In genomic region chr6:3001773-3002293, GRCh38 we compare ENCODE assay signal across 8 cellular contexts. TPM values are rescaled to one million over a fixed set of nuclear protein-coding genes. Genes with fewer than 3 reads are reported as not detected.
DNase-seq lines count a peak whose midpoint lies in the region; ATAC-seq, FAIRE-seq and TF ChIP-seq lines count a peak whose summit lies in the region.

No MANE protein-coding gene starts in this region.

- H4K20me1 ChIP-seq in H1 (replicated peaks in 1 of 2; ENCODE audit: control insufficient read depth in 1 of 2, insufficient read depth in 2 of 2, low read length in 2 of 2) = peaks cover 0 to 2% of the 10 kb centered on the region in 2 experiments

- POLR2A ChIA-PET in H1 (lab: Charles Lee; ENCODE audit: partially characterized antibody) = interaction anchor here (1.0 to 4.5 kb wide), 10 partner anchors 9 to 130 kb away, joined by 3 to 47 read pairs (median 8); no protein-coding TSS in a partner anchor

- no peak overlapping the region for H3K14ac ChIP-seq in H1 (ENCODE audit: insufficient read length)

- H3K9me3 ChIP-seq in SJSA1 (replicated peaks) (no peaks in the 10 kb centered on the region; the same call in 1 of the 2 replicates), H1 (ENCODE audit: insufficient read depth in 2 of 2, low read depth in 1 of 2, low read length in 1 of 2) (no peaks in the 10 kb centered on the region)

- peak; percentile 51 for DNase-seq in activated CD8-positive, alpha-beta memory T cell treated with anti-CD3 and anti-CD28 coated beads, Interleukin-2, amount 10 ng/mL, durations not matched to agents 7 days and 5 days
- DNase-seq in activated CD8-positive, alpha-beta memory T cell treated with anti-CD3 and anti-CD28 coated beads for 24 hours = no peak
- DNase-seq in HT1080 (ENCODE audit: low read depth) (peak; percentile 72), SJSA1 (ENCODE audit: low read depth in 1 of 2, low spot score in 2 of 2) (peak; percentile 70 to 83), H1 (ENCODE audit: low read depth in 1 of 2, low spot score in 2 of 2) (no peak), natural killer cell (no peak)
- no peak for DNase-seq in stimulated activated CD8-positive, alpha-beta memory T cell treated with anti-CD3 and anti-CD28 coated beads, Interleukin-4, amount 100 ng/mL, for 48 hours

- H4K5ac ChIP-seq in H1 (ENCODE audit: insufficient read length, low read depth, low read length) = no peak overlapping the region

- H4K8ac ChIP-seq in H1 (ENCODE audit: extremely low read depth, insufficient read depth, low read length) = no peak overlapping the region

- H3K4me1 ChIP-seq in SJSA1 (replicated peaks) = peaks cover 19% of the 10 kb centered on the region
- peaks cover 0 to 9% (median 1%) of the 10 kb centered on the region in 4 experiments; a peak in 4 of 7 replicates for H3K4me1 ChIP-seq in H1 (replicated peaks in 1 of 4; ENCODE audit: control insufficient read depth in 3 of 4, insufficient read depth in 4 of 4, low read length in 3 of 4)

- intact Hi-C loops in natural killer cell (cut with micrococcal nuclease) = no loop called here

- H3K4me1 Mint-ChIP-seq in activated CD8-positive, alpha-beta memory T cell treated with anti-CD3 and anti-CD28 coated beads, Interleukin-2, amount 10 ng/mL, durations not matched to agents 7 days and 5 days = peaks cover 32% of the 10 kb centered on the region
- peaks cover 21 to 41% of the 10 kb centered on the region in 2 donors for H3K4me1 Mint-ChIP-seq in natural killer cell

- H3K23ac ChIP-seq in H1 (ENCODE audit: insufficient read length) = no peak overlapping the region

- H3K27me3 ChIP-seq in SJSA1 (replicated peaks) (no peaks in the 10 kb centered on the region), H1 (replicated peaks in 1 of 4; ENCODE audit: control insufficient read depth in 3 of 4, extremely low read depth in 1 of 4, insufficient read depth in 3 of 4, low read length in 3 of 4) (no peaks in the 10 kb centered on the region)

- TF ChIP-seq CTCF in H1 (IDR thresholded peaks at IDR 0.05; ENCODE audit: control extremely low read depth in 1 of 3, insufficient read depth in 1 of 3, low read depth in 1 of 3, low read length in 3 of 3) (peak in 2 of 3 experiments; percentile 42 to 67; a peak in 2 of 4 replicates), natural killer cell (IDR thresholded peaks at IDR 0.05) (peak; percentile 60)

- 57% methylated on average over 2 of the region's 2 CpGs; no CpG with 5 or more reads in 1 of the 2 experiments for WGBS in H1 (ENCODE audit: extremely low coverage in 1 of 2, insufficient coverage in 1 of 2, insufficient read length in 1 of 2, insufficient replicate concordance in 2 of 2, low coverage in 1 of 2, low lambda C conversion rate in 2 of 2, missing lambda C conversion rate in 1 of 2), 2 experiments

- H2AK5ac ChIP-seq in H1 (ENCODE audit: low read depth, low read length) = no peak overlapping the region

- TF ChIP-seq POLR2A in H1 (IDR thresholded peaks at IDR 0.05; ENCODE audit: control extremely low read depth in 1 of 2, low read depth in 2 of 2, low read length in 2 of 2) = no peak

- H3K36me3 ChIP-seq in SJSA1 (peaks cover 19% of the 10 kb centered on the region), H1 (ENCODE audit: control insufficient read depth in 2 of 4, insufficient read depth in 4 of 4, low read length in 3 of 4) (peaks cover 0 to 13% (median 9%) of the 10 kb centered on the region in 4 experiments; a peak in 3 of 8 replicates)

- H3K23me2 ChIP-seq in H1 (ENCODE audit: low read depth, low read length) = peaks cover 11% of the 10 kb centered on the region

- peaks cover 0 to 11% of the 10 kb centered on the region in 2 experiments; a peak in 1 of 4 replicates for H3K79me2 ChIP-seq in H1 (ENCODE audit: control insufficient read depth in 1 of 2, insufficient read depth in 2 of 2, low read length in 2 of 2)

- peak; percentile 8 for ATAC-seq in activated CD8-positive, alpha-beta memory T cell treated with anti-CD3 and anti-CD28 coated beads, Interleukin-2, amount 10 ng/mL, durations not matched to agents 7 days and 5 days
- peak in 1 of 3 donors; percentile 16 for ATAC-seq in natural killer cell
- no peak for ATAC-seq in GM21515 (IDR thresholded peaks at IDR 0.05; ENCODE audit: unreplicated experiment)

- TF ChIP-seq EP300 in H1 (IDR thresholded peaks at IDR 0.05; ENCODE audit: borderline replicate concordance in 1 of 2, low read depth in 2 of 2, low read length in 2 of 2) = no peak

- H3K27me3 Mint-ChIP-seq in activated CD8-positive, alpha-beta memory T cell treated with anti-CD3 and anti-CD28 coated beads, Interleukin-2, amount 10 ng/mL, durations not matched to agents 7 days and 5 days = no peaks in the 10 kb centered on the region
- no peaks in the 10 kb centered on the region for H3K27me3 Mint-ChIP-seq in natural killer cell (ENCODE audit: low read depth in 2 of 2)

- H2BK120ac ChIP-seq in H1 (replicated peaks; ENCODE audit: low read depth, low read length) = no peak overlapping the region

- H2BK5ac ChIP-seq in H1 (ENCODE audit: low read depth, low read length) = no peak overlapping the region

- peak overlapping the region; percentile 59 for H3K27ac Mint-ChIP-seq in activated CD8-positive, alpha-beta memory T cell treated with anti-CD3 and anti-CD28 coated beads, Interleukin-2, amount 10 ng/mL, durations not matched to agents 7 days and 5 days
- H3K27ac Mint-ChIP-seq in natural killer cell = peak overlapping the region; percentile 45 to 63

- no peak overlapping the region for H3K56ac ChIP-seq in H1 (replicated peaks; ENCODE audit: insufficient read length, low read depth, low read length)

- H3K9ac ChIP-seq in H1 (replicated peaks in 1 of 4; ENCODE audit: extremely low read depth in 1 of 4, low read depth in 3 of 4, low read length in 3 of 4) = no peak overlapping the region

- H2BK15ac ChIP-seq in H1 (ENCODE audit: low read length) = no peak overlapping the region

- H3K27ac ChIP-seq in SJSA1 = peak overlapping the region; percentile 41
- H3K27ac ChIP-seq in H1 (ENCODE audit: low read depth, low read length) = no peak overlapping the region

- H3K4me3 Mint-ChIP-seq in activated CD8-positive, alpha-beta memory T cell treated with anti-CD3 and anti-CD28 coated beads, Interleukin-2, amount 10 ng/mL, durations not matched to agents 7 days and 5 days = peak overlapping the region; percentile 34
- peak overlapping the region; percentile 13 for H3K4me3 Mint-ChIP-seq in natural killer cell

- H3K18ac ChIP-seq in H1 (ENCODE audit: extremely low read depth, low read length) = no peak overlapping the region

- H2BK20ac ChIP-seq in H1 (ENCODE audit: low read length) = no peak overlapping the region

- H2BK12ac ChIP-seq in H1 (ENCODE audit: low read depth, low read length) = no peak overlapping the region

- H3K4me2 ChIP-seq in H1 (ENCODE audit: insufficient read depth in 1 of 2, low read depth in 2 of 2, low read length in 2 of 2) = peak overlapping the region; percentile 36 to 39; a peak in 2 of 4 replicates

- TF ChIP-seq RAD21 in H1 (IDR thresholded peaks at IDR 0.05 in 1 of 2, conservative IDR thresholded peaks at IDR 0.05 in 1 of 2; ENCODE audit: low read depth in 2 of 2, low read length in 2 of 2) = peak; percentile 33 to 56; a peak in 3 of 4 replicates

- H2AFZ ChIP-seq in H1 (ENCODE audit: low read length) = no peak overlapping the region

- no peak overlapping the region for H3K4ac ChIP-seq in H1 (replicated peaks; ENCODE audit: insufficient read length, low read depth, low read length)

- FAIRE-seq in H1 (lab: Jason Lieb, UNC) = no peak

- H4K91ac ChIP-seq in H1 (replicated peaks; ENCODE audit: insufficient read length, low read length) = no peak overlapping the region

- CTCF ChIA-PET in activated CD8-positive, alpha-beta memory T cell treated with anti-CD3 and anti-CD28 coated beads, Interleukin-2, amount 10 ng/mL, durations not matched to agents 7 days and 5 days (lab: Charles Lee) = interaction anchor here (1.0 to 7.1 kb wide), 19 partner anchors 8 to 250 kb away, joined by 3 to 56 read pairs (median 6); partner anchors contain the start of genes RIPK1 and WRNIP1
- CTCF ChIA-PET in H1 (lab: Charles Lee; ENCODE audit: partially characterized antibody) = interaction anchor here (0.6 to 3.7 kb wide), 31 partner anchors 9 to 984 kb away, joined by 3 to 28 read pairs (median 4); no protein-coding TSS in a partner anchor

- H3K4me3 ChIP-seq in SJSA1 (no peak overlapping the region), H1 (ENCODE audit: extremely low read depth in 1 of 4, insufficient read depth in 2 of 4, low read depth in 3 of 4, low read length in 4 of 4) (peak overlapping the region in 1 of 4 experiments; percentile 85; a peak in 1 of 8 replicates)

- H3K36me3 Mint-ChIP-seq in activated CD8-positive, alpha-beta memory T cell treated with anti-CD3 and anti-CD28 coated beads, Interleukin-2, amount 10 ng/mL, durations not matched to agents 7 days and 5 days = peaks cover 22% of the 10 kb centered on the region
- peaks cover 4% of the 10 kb centered on the region for H3K36me3 Mint-ChIP-seq in natural killer cell

- H3K79me1 ChIP-seq in H1 (ENCODE audit: low read depth, low read length) = no peaks in the 10 kb centered on the region

- no peaks in the 10 kb centered on the region for H3K9me3 Mint-ChIP-seq in activated CD8-positive, alpha-beta memory T cell treated with anti-CD3 and anti-CD28 coated beads, Interleukin-2, amount 10 ng/mL, durations not matched to agents 7 days and 5 days (ENCODE audit: low read depth)
- no peaks in the 10 kb centered on the region for H3K9me3 Mint-ChIP-seq in natural killer cell

RNA-seq across cellular contexts. Expression of gene NQO2, which starts 2.1 kb away (rescaled TPM):
- total RNA-seq in activated CD8-positive, alpha-beta memory T cell treated with anti-CD3 and anti-CD28 coated beads, Interleukin-2, amount 10 ng/mL, durations not matched to agents 7 days and 5 days = 10 to 100 TPM; 11.9 to 14.5 TPM
- 11.2 and 12.5 TPM in 2 replicates for total RNA-seq in HT1080 (2014; rRNA removed; shearing (Covaris generic))
- 13.9 and 17.2 TPM in 2 replicates for polyA plus RNA-seq in HT1080 (2015; cell fraction: cytosol; rRNA removed)
- polyA plus RNA-seq in HT1080 (2015; cell fraction: nucleus; rRNA removed) = 8.6 and 10.4 TPM in 2 replicates
- 44.9 and 47.1 TPM in 2 replicates for total RNA-seq in SJSA1 (2014; rRNA removed; shearing (Covaris generic))
- total RNA-seq in H1 (2021; fragmentation: NEBNext Ultra II Directional; extraction: Animal tissue kit (Norgen Biotek cat#: 25700)) = 126 and 135 TPM in 2 replicates
- polyA plus RNA-seq in H1 (2011; rRNA removed) = 135 and 168 TPM in 2 replicates
- 159 TPM for polyA plus RNA-seq in H1 (2011; cell fraction: cytosol; rRNA removed)
- 86.7 TPM for polyA plus RNA-seq in H1 (2011; cell fraction: nucleus; rRNA removed)
- 137 to 177 TPM (median 167 TPM) in 4 replicates for polyA plus RNA-seq in H1 (2012, experiment 1 of 2)
- 169 TPM for polyA plus RNA-seq in H1 (2012, experiment 2 of 2)
- polyA plus RNA-seq in H1 (2013, experiment 1 of 2) = 90.2 TPM
- polyA plus RNA-seq in H1 (2013, experiment 2 of 2) = 97.3 TPM
- polyA minus RNA-seq in H1 (2011; rRNA and poly(A)+ RNA removed) = 98.2 and 115 TPM in 2 replicates
- polyA minus RNA-seq in H1 (2011; cell fraction: cytosol; rRNA and poly(A)+ RNA removed) = 83.5 TPM
- 27.6 TPM for polyA minus RNA-seq in H1 (2011; cell fraction: nucleus; rRNA and poly(A)+ RNA removed)
- total RNA-seq in natural killer cell = 10 to 100 TPM; 13.1 to 21.7 (median 16.2) TPM

RNA-seq across cellular contexts. Expression of gene SERPINB6, which starts 30.5 kb away (rescaled TPM):
- total RNA-seq in activated CD8-positive, alpha-beta memory T cell treated with anti-CD3 and anti-CD28 coated beads, Interleukin-2, amount 10 ng/mL, durations not matched to agents 7 days and 5 days = 10 to 100 TPM; 55.2 to 56.0 TPM
- total RNA-seq in HT1080 (2014; rRNA removed; shearing (Covaris generic)) = 45.9 and 52.6 TPM in 2 replicates
- polyA plus RNA-seq in HT1080 (2015; cell fraction: cytosol; rRNA removed) = 98.6 and 121 TPM in 2 replicates
- 86.9 and 93.4 TPM in 2 replicates for polyA plus RNA-seq in HT1080 (2015; cell fraction: nucleus; rRNA removed)
- 130 and 144 TPM in 2 replicates for total RNA-seq in SJSA1 (2014; rRNA removed; shearing (Covaris generic))
- 29.4 and 31.2 TPM in 2 replicates for total RNA-seq in H1 (2021; fragmentation: NEBNext Ultra II Directional; extraction: Animal tissue kit (Norgen Biotek cat#: 25700))
- 27.2 and 29.5 TPM in 2 replicates for polyA plus RNA-seq in H1 (2011; rRNA removed)
- polyA plus RNA-seq in H1 (2011; cell fraction: cytosol; rRNA removed) = 32.8 TPM
- polyA plus RNA-seq in H1 (2011; cell fraction: nucleus; rRNA removed) = 24.9 TPM
- polyA plus RNA-seq in H1 (2012, experiment 1 of 2) = 27.7 to 33.6 TPM (median 29.1 TPM) in 4 replicates
- 22.1 TPM for polyA plus RNA-seq in H1 (2012, experiment 2 of 2)
- polyA plus RNA-seq in H1 (2013, experiment 1 of 2) = 31.5 TPM
- 31.6 TPM for polyA plus RNA-seq in H1 (2013, experiment 2 of 2)
- polyA minus RNA-seq in H1 (2011; rRNA and poly(A)+ RNA removed) = 13.3 and 15.1 TPM in 2 replicates
- 12.4 TPM for polyA minus RNA-seq in H1 (2011; cell fraction: cytosol; rRNA and poly(A)+ RNA removed)
- 9.6 TPM for polyA minus RNA-seq in H1 (2011; cell fraction: nucleus; rRNA and poly(A)+ RNA removed)
- total RNA-seq in natural killer cell = 100 to 1,000 TPM; 120 to 135 (median 129) TPM

Comparison
In these comparisons a context has a peak if more than half of its experiments do, and no peak if none do; other contexts are left out.
1. DNase-seq: peak in activated CD8-positive, alpha-beta memory T cell treated with anti-CD3 and anti-CD28 coated beads, Interleukin-2, amount 10 ng/mL, durations not matched to agents 7 days and 5 days (single experiment), HT1080 (single experiment) and SJSA1 (2 of 2); none in activated CD8-positive, alpha-beta memory T cell treated with anti-CD3 and anti-CD28 coated beads for 24 hours (single experiment), H1 (0 of 2), natural killer cell (single experiment) and stimulated activated CD8-positive, alpha-beta memory T cell treated with anti-CD3 and anti-CD28 coated beads, Interleukin-4, amount 100 ng/mL, for 48 hours (single experiment).